2 cellular contexts compared by ENCODE assay signal in the genomic region with DNA sequence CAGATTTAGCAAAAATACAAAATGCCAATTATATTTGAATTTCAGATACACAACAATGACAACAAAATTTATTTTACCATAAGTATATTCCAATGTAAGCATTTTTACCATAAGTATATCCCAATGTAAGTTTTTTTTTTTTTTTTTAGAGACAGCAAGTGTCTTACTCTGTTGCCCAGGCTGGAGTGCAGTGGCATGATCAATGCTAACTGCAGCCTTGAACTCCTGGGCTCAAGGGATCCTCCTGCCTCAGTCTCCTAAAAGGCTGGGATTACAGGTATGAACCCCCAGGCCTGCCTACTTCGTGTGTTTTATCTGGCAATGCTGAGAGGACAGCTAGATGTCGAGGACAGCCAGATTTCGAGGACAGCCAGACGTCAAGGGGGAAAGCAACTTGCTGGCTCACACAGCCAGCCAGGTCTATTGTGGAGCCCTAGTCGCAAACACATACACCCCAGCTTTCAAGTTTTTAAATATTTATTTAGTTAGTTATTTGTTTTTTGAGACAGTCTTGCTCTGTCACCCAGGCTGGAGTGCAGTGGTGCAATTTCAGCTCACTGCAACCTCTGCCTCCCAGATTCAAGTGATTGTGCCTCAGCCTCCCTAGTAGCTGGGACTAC.
TF ChIP-seq lines count a peak whose summit lies in the region.

No MANE protein-coding gene starts in this region.

TF ChIP-seq in GM23338, 12 proteins besides CTCF, POLR2A, EP300 and RAD21:
- TF ChIP-seq, protein P1, sequence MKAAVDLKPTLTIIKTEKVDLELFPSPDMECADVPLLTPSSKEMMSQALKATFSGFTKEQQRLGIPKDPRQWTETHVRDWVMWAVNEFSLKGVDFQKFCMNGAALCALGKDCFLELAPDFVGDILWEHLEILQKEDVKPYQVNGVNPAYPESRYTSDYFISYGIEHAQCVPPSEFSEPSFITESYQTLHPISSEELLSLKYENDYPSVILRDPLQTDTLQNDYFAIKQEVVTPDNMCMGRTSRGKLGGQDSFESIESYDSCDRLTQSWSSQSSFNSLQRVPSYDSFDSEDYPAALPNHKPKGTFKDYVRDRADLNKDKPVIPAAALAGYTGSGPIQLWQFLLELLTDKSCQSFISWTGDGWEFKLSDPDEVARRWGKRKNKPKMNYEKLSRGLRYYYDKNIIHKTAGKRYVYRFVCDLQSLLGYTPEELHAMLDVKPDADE (IDR thresholded peaks at IDR 0.05): no peak
- TF ChIP-seq STAT1 (IDR thresholded peaks at IDR 0.05; ENCODE audit: unreplicated experiment) (no peak), EZH2phosphoT487 (IDR thresholded peaks at IDR 0.05; ENCODE audit: unreplicated experiment) (no peak), JUNB (IDR thresholded peaks at IDR 0.05; ENCODE audit: unreplicated experiment) (no peak), POLR2AphosphoS5 (IDR thresholded peaks at IDR 0.05; ENCODE audit: low read depth) (no peak), ZNF114 (CRISPR knock-in tag; IDR thresholded peaks at IDR 0.05) (no peak), EZH2 (IDR thresholded peaks at IDR 0.05; ENCODE audit: low read depth, unreplicated experiment) (no peak), CREB1 (CRISPR knock-in tag; IDR thresholded peaks at IDR 0.05; ENCODE audit: low read depth) (no peak), NANOG (IDR thresholded peaks at IDR 0.05; ENCODE audit: borderline replicate concordance) (no peak)
- TF ChIP-seq, protein P2, sequence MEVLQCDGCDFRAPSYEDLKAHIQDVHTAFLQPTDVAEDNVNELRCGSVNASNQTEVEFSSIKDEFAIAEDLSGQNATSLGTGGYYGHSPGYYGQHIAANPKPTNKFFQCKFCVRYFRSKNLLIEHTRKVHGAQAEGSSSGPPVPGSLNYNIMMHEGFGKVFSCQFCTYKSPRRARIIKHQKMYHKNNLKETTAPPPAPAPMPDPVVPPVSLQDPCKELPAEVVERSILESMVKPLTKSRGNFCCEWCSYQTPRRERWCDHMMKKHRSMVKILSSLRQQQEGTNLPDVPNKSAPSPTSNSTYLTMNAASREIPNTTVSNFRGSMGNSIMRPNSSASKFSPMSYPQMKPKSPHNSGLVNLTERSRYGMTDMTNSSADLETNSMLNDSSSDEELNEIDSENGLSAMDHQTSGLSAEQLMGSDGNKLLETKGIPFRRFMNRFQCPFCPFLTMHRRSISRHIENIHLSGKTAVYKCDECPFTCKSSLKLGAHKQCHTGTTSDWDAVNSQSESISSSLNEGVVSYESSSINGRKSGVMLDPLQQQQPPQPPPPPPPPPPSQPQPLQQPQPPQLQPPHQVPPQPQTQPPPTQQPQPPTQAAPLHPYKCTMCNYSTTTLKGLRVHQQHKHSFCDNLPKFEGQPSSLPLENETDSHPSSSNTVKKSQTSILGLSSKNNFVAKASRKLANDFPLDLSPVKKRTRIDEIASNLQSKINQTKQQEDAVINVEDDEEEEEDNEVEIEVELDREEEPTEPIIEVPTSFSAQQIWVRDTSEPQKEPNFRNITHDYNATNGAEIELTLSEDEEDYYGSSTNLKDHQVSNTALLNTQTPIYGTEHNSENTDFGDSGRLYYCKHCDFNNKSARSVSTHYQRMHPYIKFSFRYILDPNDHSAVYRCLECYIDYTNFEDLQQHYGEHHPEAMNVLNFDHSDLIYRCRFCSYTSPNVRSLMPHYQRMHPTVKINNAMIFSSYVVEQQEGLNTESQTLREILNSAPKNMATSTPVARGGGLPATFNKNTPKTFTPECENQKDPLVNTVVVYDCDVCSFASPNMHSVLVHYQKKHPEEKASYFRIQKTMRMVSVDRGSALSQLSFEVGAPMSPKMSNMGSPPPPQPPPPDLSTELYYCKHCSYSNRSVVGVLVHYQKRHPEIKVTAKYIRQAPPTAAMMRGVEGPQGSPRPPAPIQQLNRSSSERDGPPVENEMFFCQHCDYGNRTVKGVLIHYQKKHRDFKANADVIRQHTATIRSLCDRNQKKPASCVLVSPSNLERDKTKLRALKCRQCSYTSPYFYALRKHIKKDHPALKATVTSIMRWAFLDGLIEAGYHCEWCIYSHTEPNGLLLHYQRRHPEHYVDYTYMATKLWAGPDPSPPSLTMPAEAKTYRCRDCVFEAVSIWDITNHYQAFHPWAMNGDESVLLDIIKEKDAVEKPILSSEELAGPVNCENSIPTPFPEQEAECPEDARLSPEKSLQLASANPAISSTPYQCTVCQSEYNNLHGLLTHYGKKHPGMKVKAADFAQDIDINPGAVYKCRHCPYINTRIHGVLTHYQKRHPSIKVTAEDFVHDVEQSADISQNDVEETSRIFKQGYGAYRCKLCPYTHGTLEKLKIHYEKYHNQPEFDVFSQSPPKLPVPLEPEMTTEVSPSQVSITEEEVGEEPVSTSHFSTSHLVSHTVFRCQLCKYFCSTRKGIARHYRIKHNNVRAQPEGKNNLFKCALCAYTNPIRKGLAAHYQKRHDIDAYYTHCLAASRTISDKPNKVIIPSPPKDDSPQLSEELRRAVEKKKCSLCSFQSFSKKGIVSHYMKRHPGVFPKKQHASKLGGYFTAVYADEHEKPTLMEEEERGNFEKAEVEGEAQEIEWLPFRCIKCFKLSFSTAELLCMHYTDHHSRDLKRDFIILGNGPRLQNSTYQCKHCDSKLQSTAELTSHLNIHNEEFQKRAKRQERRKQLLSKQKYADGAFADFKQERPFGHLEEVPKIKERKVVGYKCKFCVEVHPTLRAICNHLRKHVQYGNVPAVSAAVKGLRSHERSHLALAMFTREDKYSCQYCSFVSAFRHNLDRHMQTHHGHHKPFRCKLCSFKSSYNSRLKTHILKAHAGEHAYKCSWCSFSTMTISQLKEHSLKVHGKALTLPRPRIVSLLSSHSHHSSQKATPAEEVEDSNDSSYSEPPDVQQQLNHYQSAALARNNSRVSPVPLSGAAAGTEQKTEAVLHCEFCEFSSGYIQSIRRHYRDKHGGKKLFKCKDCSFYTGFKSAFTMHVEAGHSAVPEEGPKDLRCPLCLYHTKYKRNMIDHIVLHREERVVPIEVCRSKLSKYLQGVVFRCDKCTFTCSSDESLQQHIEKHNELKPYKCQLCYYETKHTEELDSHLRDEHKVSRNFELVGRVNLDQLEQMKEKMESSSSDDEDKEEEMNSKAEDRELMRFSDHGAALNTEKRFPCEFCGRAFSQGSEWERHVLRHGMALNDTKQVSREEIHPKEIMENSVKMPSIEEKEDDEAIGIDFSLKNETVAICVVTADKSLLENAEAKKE (CRISPR knock-in tag; IDR thresholded peaks at IDR 0.05): no peak

TF ChIP-seq in SK-N-SH, 30 proteins besides CTCF, POLR2A, EP300 and RAD21:
- TF ChIP-seq MXI1 (IDR thresholded peaks at IDR 0.05; ENCODE audit: low read depth, low read length): no peak
- no peak for TF ChIP-seq SIN3A (IDR thresholded peaks at IDR 0.05; ENCODE audit: borderline replicate concordance, low read depth, low read length)
- TF ChIP-seq TEAD4 (IDR thresholded peaks at IDR 0.05; ENCODE audit: borderline replicate concordance, insufficient read depth): no peak
- TF ChIP-seq, protein P3, sequence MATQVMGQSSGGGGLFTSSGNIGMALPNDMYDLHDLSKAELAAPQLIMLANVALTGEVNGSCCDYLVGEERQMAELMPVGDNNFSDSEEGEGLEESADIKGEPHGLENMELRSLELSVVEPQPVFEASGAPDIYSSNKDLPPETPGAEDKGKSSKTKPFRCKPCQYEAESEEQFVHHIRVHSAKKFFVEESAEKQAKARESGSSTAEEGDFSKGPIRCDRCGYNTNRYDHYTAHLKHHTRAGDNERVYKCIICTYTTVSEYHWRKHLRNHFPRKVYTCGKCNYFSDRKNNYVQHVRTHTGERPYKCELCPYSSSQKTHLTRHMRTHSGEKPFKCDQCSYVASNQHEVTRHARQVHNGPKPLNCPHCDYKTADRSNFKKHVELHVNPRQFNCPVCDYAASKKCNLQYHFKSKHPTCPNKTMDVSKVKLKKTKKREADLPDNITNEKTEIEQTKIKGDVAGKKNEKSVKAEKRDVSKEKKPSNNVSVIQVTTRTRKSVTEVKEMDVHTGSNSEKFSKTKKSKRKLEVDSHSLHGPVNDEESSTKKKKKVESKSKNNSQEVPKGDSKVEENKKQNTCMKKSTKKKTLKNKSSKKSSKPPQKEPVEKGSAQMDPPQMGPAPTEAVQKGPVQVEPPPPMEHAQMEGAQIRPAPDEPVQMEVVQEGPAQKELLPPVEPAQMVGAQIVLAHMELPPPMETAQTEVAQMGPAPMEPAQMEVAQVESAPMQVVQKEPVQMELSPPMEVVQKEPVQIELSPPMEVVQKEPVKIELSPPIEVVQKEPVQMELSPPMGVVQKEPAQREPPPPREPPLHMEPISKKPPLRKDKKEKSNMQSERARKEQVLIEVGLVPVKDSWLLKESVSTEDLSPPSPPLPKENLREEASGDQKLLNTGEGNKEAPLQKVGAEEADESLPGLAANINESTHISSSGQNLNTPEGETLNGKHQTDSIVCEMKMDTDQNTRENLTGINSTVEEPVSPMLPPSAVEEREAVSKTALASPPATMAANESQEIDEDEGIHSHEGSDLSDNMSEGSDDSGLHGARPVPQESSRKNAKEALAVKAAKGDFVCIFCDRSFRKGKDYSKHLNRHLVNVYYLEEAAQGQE (IDR thresholded peaks at IDR 0.05; ENCODE audit: low read depth, low read length): no peak
- TF ChIP-seq POLR2AphosphoS5 (IDR thresholded peaks at IDR 0.05; ENCODE audit: low read depth, low read length): no peak
- TF ChIP-seq, protein P4, sequence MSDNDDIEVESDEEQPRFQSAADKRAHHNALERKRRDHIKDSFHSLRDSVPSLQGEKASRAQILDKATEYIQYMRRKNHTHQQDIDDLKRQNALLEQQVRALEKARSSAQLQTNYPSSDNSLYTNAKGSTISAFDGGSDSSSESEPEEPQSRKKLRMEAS (IDR thresholded peaks at IDR 0.05; ENCODE audit: low read depth): no peak
- TF ChIP-seq ELF1 (IDR thresholded peaks at IDR 0.05): no peak
- TF ChIP-seq FOSL2 (IDR thresholded peaks at IDR 0.05; ENCODE audit: borderline replicate concordance, low read depth): no peak
